8 cellular contexts compared by ENCODE assay signal in genomic region chr3:98763076-98763475, GRCh38. TPM values are rescaled to one million over a fixed set of nuclear protein-coding genes. Genes with fewer than 3 reads are reported as not detected.
A peak's percentile ranks its signal among the peaks of the same experiment; 100 is the strongest.
DNase-seq lines count a peak whose midpoint lies in the region; FAIRE-seq and TF ChIP-seq lines count a peak whose summit lies in the region.

A gene with protein sequence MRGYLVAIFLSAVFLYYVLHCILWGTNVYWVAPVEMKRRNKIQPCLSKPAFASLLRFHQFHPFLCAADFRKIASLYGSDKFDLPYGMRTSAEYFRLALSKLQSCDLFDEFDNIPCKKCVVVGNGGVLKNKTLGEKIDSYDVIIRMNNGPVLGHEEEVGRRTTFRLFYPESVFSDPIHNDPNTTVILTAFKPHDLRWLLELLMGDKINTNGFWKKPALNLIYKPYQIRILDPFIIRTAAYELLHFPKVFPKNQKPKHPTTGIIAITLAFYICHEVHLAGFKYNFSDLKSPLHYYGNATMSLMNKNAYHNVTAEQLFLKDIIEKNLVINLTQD (plus strand): TSS chr3:98763340. CDS start chr3:98768441, 5,101 bp downstream.

- FAIRE-seq in GM12891 (lab: Jason Lieb, UNC): peak; percentile 91

- DNase-seq in GM12891 (ENCODE audit: insufficient read length, low spot score) (no peak), M059J (ENCODE audit: low read depth) (peak; percentile 52), epithelial cell of esophagus (ENCODE audit: low read depth) (peak; percentile 49), pons (ENCODE audit: low spot score) (peak; percentile 64), NCI-H2196 (lab: John Stamatoyannopoulos, UW; ENCODE audit: unreplicated experiment) (no peak), LoVo (ENCODE audit: low spot score) (no peak), NCI-H2029 (lab: John Stamatoyannopoulos, UW) (no peak), foreskin melanocyte (no peak)

- no peak for TF ChIP-seq POLR2A in GM12891 (IDR thresholded peaks at IDR 0.05; ENCODE audit: low read depth, low read length)

- H3K4me3 ChIP-seq in epithelial cell of esophagus (ENCODE audit: low read length): no peak within 1 kb of the TSS

- TF ChIP-seq CTCF in epithelial cell of esophagus (IDR thresholded peaks at IDR 0.05; ENCODE audit: insufficient read depth, low read depth, low read length, missing control alignments): no peak

TF ChIP-seq in GM12891, 5 proteins besides CTCF, POLR2A, EP300 and RAD21:
- TF ChIP-seq PAX5 (IDR thresholded peaks at IDR 0.05; ENCODE audit: insufficient read depth, low read length, severe bottlenecking) (no peak), SPI1 (IDR thresholded peaks at IDR 0.05; ENCODE audit: low read depth, low read length) (peak; percentile 13; the same call in 1 of the 2 replicates)
TF ChIP-seq in GM12891: peak in this region for 1.

RNA-seq across cellular contexts. Expression of the gene that starts here (rescaled TPM):
- polyA plus RNA-seq in GM12891 (2012; ENCODE audit: low read depth, missing spikeins): 8.3 TPM
- 11.6 and 19.4 TPM in 2 replicates for total RNA-seq in M059J (2014; rRNA removed; shearing (Covaris generic))

Comparison
In these comparisons a context has a peak if more than half of its experiments do, and no peak if none do; other contexts are left out.
1. DNase-seq: peak in M059J (single experiment), epithelial cell of esophagus (single experiment) and pons (single experiment); none in GM12891 (single experiment), NCI-H2196 (single experiment), LoVo (single experiment), NCI-H2029 (single experiment) and foreskin melanocyte (single experiment).